8 cellular contexts compared by ENCODE assay signal in the genomic region with DNA sequence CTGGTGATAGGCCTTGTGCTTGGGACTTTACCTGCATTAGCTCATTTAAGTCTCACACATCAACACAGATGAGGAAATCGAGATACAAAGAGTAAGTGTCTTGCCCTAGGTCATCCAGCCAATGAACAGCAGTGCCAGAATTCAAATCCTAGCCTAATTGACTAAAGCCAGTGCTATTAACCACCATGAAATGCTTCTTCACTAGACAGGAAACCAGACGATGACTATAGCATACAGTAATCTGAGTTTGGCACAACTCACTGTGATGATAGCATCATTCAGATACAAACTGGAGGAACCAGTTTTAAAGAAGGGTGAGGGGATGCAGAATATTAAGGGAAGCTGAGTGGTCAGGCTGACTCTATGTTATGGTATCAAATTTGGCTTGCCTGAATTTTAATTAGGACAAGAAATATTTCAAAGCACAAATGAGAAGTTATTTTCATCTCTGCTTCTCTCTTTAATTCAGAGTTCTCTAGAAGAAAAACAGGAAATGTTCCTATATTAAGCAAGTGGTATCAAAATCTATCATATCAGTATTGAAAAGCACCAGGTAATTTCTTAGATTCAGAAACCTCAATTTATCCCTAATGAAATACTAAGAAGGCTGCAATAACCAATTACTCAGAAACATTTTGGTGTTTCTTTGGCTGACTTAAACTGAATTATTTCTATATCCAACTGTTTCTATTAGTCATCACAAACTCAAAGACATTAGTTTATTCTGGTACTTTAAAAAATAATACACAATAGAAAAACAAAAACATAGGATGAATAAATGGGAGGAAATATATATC.
DNase-seq lines count a peak whose midpoint lies in the region; ATAC-seq and TF ChIP-seq lines count a peak whose summit lies in the region.

No MANE protein-coding gene starts in this region.

- no peak overlapping the region for H3K4me3 ChIP-seq in Caco-2 (ENCODE audit: low read depth, low read length)

- POLR2A ChIA-PET in Caco-2 (lab: Charles Lee), result no interaction called here

- H3K9me3 Mint-ChIP-seq in activated naive CD4-positive, alpha-beta T cell treated with anti-CD3 and anti-CD28 coated beads, Interleukin-2, amount 50 U/mL, for 72 hours, result no peaks in the 10 kb centered on the region
- no peaks in the 10 kb centered on the region for H3K9me3 Mint-ChIP-seq in Caco-2 (ENCODE audit: unreplicated experiment)

- intact Hi-C loops in Caco-2 (cut with micrococcal nuclease; ENCODE audit: unreplicated experiment), result no loop called here

- CTCF ChIA-PET in Caco-2 (lab: Charles Lee), result no interaction called here

- no peaks in the 10 kb centered on the region for H3K36me3 Mint-ChIP-seq in activated naive CD4-positive, alpha-beta T cell treated with anti-CD3 and anti-CD28 coated beads, Interleukin-2, amount 50 U/mL, for 72 hours
- H3K36me3 Mint-ChIP-seq in Caco-2 (ENCODE audit: insufficient read depth, unreplicated experiment), result no peaks in the 10 kb centered on the region

- H3K27me3 Mint-ChIP-seq in Caco-2 (ENCODE audit: insufficient read depth, unreplicated experiment), result peaks cover 4% of the 10 kb centered on the region

- TF ChIP-seq CTCF in Caco-2 (IDR thresholded peaks at IDR 0.05; ENCODE audit: insufficient read depth in 1 of 2, low read depth in 1 of 2, low read length in 1 of 2, severe bottlenecking in 1 of 2, unreplicated experiment in 1 of 2), result no peak

- H3K4me1 ChIP-seq in Caco-2, result no peaks in the 10 kb centered on the region

- H3K4me1 Mint-ChIP-seq in Caco-2 (ENCODE audit: low read depth, unreplicated experiment), result no peaks in the 10 kb centered on the region

- no peaks in the 10 kb centered on the region for H3K9me3 ChIP-seq in Caco-2

- no peaks in the 10 kb centered on the region for H3K27me3 ChIP-seq in Caco-2 (replicated peaks; ENCODE audit: control insufficient read depth, insufficient read depth, low read length)

- BruUV-seq in Caco-2 (replicated peaks; lab: Mats Ljungman, UMichigan), result no TSS peak

- peak; percentile 39 for DNase-seq in stimulated activated CD4-positive, alpha-beta T cell treated with anti-CD3 and anti-CD28 coated beads, Interleukin-4, amount 100 ng/mL, for 24 hours
- no peak for DNase-seq in stimulated activated CD4-positive, alpha-beta T cell treated with anti-CD3 and anti-CD28 coated beads, Interleukin-12 subunit alpha, Interleukin-12 subunit beta, amount 100 ng/mL, for 4 hours
- DNase-seq in activated naive CD4-positive, alpha-beta T cell treated with anti-CD3 and anti-CD28 coated beads, Interleukin-2, amount 50 U/mL, for 72 hours (ENCODE audit: low spot score in 2 of 2), result no peak
- DNase-seq in lung microvascular endothelial cell (ENCODE audit: low read depth in 2 of 2), result peak; percentile 70 to 93
- no peak for DNase-seq in NCI-H345 (lab: John Stamatoyannopoulos, UW)
- DNase-seq in Caco-2, result no peak

- peak; percentile 70 to 81 for ATAC-seq in activated naive CD4-positive, alpha-beta T cell treated with anti-CD3 and anti-CD28 coated beads, Interleukin-2, amount 50 U/mL, for 72 hours
- no peak for ATAC-seq in GM21447 (IDR thresholded peaks at IDR 0.05; ENCODE audit: unreplicated experiment)

- peak overlapping the region; percentile 25 to 82 for H3K27ac Mint-ChIP-seq in activated naive CD4-positive, alpha-beta T cell treated with anti-CD3 and anti-CD28 coated beads, Interleukin-2, amount 50 U/mL, for 72 hours
- H3K27ac Mint-ChIP-seq in Caco-2 (ENCODE audit: unreplicated experiment), result no peak overlapping the region

- no peak for TF ChIP-seq RAD21 in Ishikawa (IDR thresholded peaks at IDR 0.05; ENCODE audit: low read depth)

- no peak overlapping the region for H3K4me3 Mint-ChIP-seq in Caco-2 (ENCODE audit: unreplicated experiment)

- peak; percentile 84 for TF ChIP-seq EP300 in Ishikawa (IDR thresholded peaks at IDR 0.05; ENCODE audit: borderline replicate concordance)

- no peaks in the 10 kb centered on the region for H3K36me3 ChIP-seq in Caco-2 (ENCODE audit: control insufficient read depth, insufficient read depth, low read length)

TF ChIP-seq in Ishikawa, 13 proteins besides CTCF, POLR2A, EP300 and RAD21:
- TF ChIP-seq EGR1 (IDR thresholded peaks at IDR 0.05) (no peak), TCF12 (IDR thresholded peaks at IDR 0.05; ENCODE audit: low read depth) (peak; percentile 79), NFIC (IDR thresholded peaks at IDR 0.05) (peak; percentile 96), CREB1 (IDR thresholded peaks at IDR 0.05; ENCODE audit: low read depth) (0 out of 2 replicates have a peak, but pooled peaks have one; percentile 6), CEBPB (IDR thresholded peaks at IDR 0.05) (0 out of 2 replicates have a peak, but pooled peaks have one; percentile 46), FOXM1 (IDR thresholded peaks at IDR 0.05; ENCODE audit: borderline replicate concordance, low read depth) (peak; percentile 87), MAX (IDR thresholded peaks at IDR 0.05) (no peak), USF1 (IDR thresholded peaks at IDR 0.05) (no peak), TEAD4 (IDR thresholded peaks at IDR 0.05) (peak; percentile 90), YY1 (IDR thresholded peaks at IDR 0.05; ENCODE audit: low read depth) (no peak), REST (IDR thresholded peaks at IDR 0.05; ENCODE audit: low read depth) (no peak), TAF1 (IDR thresholded peaks at IDR 0.05; ENCODE audit: low read depth) (no peak), ZBTB7A (IDR thresholded peaks at IDR 0.05; ENCODE audit: low read depth) (no peak)

Comparison
In these comparisons a context has a peak if more than half of its experiments do, and no peak if none do; other contexts are left out.
1. DNase-seq: peak in stimulated activated CD4-positive, alpha-beta T cell treated with anti-CD3 and anti-CD28 coated beads, Interleukin-4, amount 100 ng/mL, for 24 hours (single experiment) and lung microvascular endothelial cell (2 of 2); none in stimulated activated CD4-positive, alpha-beta T cell treated with anti-CD3 and anti-CD28 coated beads, Interleukin-12 subunit alpha, Interleukin-12 subunit beta, amount 100 ng/mL, for 4 hours (single experiment), activated naive CD4-positive, alpha-beta T cell treated with anti-CD3 and anti-CD28 coated beads, Interleukin-2, amount 50 U/mL, for 72 hours (0 of 2), NCI-H345 (single experiment) and Caco-2 (0 of 2).